In genomic region chr9:97748525-97748924, GRCh38 we compare ENCODE assay signal across 31 cellular contexts.
"Had no signal": no experiment of that assay in that cellular context is flagged by ENCODE, and none has a peak within 500 bp of the region (broad histone marks: within the 10 kb centered on the region; RNA-seq: fewer than 3 reads in every experiment).

No MANE protein-coding gene starts in this region.

- H2AFZ ChIP-seq: neural progenitor cell had no signal

- DNase-seq: heart left ventricle; kidney glomerular epithelial cell; left cardiac atrium; left lung; lower lobe of right lung; mammary epithelial cell; mesenchymal stem cell; naive B cell; natural killer cell; nephron progenitor cell; pancreas; posterior cingulate gyrus; retina; right cardiac atrium; stimulated activated CD4-positive, alpha-beta T cell treated with anti-CD3 and anti-CD28 coated beads, Interleukin-12 subunit alpha, Interleukin-12 subunit beta, amount 100 ng/mL, for 4 hours; stimulated activated CD4-positive, alpha-beta T cell treated with anti-CD3 and anti-CD28 coated beads, Interleukin-15, amount 100 ng/mL, for 24 hours; stimulated activated CD4-positive, alpha-beta T cell treated with anti-CD3 and anti-CD28 coated beads, Interleukin-2, amount 100 ng/mL, for 24 hours; stimulated activated CD4-positive, alpha-beta T cell treated with anti-CD3 and anti-CD28 coated beads, Interleukin-4, amount 100 ng/mL, for 1 hour; stimulated activated naive B cell treated with anti-CD40 and anti-IgM and Interleukin-4, amounts not matched to agents 10 μg/mL and 1 μg/mL and 100 μg/mL, for 72 hours; stimulated activated naive CD8-positive, alpha-beta T cell treated with anti-CD3 and anti-CD28 coated beads, Interleukin-15, Interleukin-2, amounts not matched to agents 100 U/mL and 50 U/mL, for 24 hours; stomach; testis; tibial artery; trophoblast cell; upper lobe of right lung had no signal

- H3K36me3 ChIP-seq: heart left ventricle, left lung, lower lobe of right lung, neural progenitor cell, pancreas, prostate gland, stomach, tibial artery, upper lobe of right lung had no signal

- H3K9ac ChIP-seq: neural progenitor cell had no signal

- ATAC-seq: heart left ventricle; left cardiac atrium; left lung; lower lobe of right lung; natural killer cell; pancreas; right cardiac atrium; sciatic nerve; stimulated activated naive B cell treated with anti-CD40 and anti-IgM and Interleukin-4, amounts not matched to agents 10 μg/mL and 1 μg/mL and 100 μg/mL, for 72 hours; stimulated activated naive CD8-positive, alpha-beta T cell treated with anti-CD3 and anti-CD28 coated beads, Interleukin-15, Interleukin-2, amounts not matched to agents 100 U/mL and 50 U/mL, for 24 hours; upper lobe of right lung had no signal

- FAIRE-seq: keratinocyte, pancreas, urothelium cell line had no signal

- H3K27me3 ChIP-seq: pancreas, testis, tibial artery had no signal

- H3K4me3 ChIP-seq: heart left ventricle, left lung, lower lobe of right lung, neural progenitor cell, pancreas, prostate gland, skin epidermis, stomach, testis, tibial artery, upper lobe of right lung had no signal

- H3K9me3 ChIP-seq: left lung, lower lobe of right lung, pancreas, prostate gland, testis, tibial artery, upper lobe of right lung had no signal

- H3K4me1 ChIP-seq: heart left ventricle, left lung, lower lobe of right lung, pancreas, prostate gland, testis, tibial artery, upper lobe of right lung had no signal

- H3K27ac ChIP-seq: heart left ventricle, left lung, lower lobe of right lung, neural progenitor cell, pancreas, prostate gland, skin epidermis, stomach, testis, tibial artery, upper lobe of right lung had no signal
